In the genomic region with DNA sequence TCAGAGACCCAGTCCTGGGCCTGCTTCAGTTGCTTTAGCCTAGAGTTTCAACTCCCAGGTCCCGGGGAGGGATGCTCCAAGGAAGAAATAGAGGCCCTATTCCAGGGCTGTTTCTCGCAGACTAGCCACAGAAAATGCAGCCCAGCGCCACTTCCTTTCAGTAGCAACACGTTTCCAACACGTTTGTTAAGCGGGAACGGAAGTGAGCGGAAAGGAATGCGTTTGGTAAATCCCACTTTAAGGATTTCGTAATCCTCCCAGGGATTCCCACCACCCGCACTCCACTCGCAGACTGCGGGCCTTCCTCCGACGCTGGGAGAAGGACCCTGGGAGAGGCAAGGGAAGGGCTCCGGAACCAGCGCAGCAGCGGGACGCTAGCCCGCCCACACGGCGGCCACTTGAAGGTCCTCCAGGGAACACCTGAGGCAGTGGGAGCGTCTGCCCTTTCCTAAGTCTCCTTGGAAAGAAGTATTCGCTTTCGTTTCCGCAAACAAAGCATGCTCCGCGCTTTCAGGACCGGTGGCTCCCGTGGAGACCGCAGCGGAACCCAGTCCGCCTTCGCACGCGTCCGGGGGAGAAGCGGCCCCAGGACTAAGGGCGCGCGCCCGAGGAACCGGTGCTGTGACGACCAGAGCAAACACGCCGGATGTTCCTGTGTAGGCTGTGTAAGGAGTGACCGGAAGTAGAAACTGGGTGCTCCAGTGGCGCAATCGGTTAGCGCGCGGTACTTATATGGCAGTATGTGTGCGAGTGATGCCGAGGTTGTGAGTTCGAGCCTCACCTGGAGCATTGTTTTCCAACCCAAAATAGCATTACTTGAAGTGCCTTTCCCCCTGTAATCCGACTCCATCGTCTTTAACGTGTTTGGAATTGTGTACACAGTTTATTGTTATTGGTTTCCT, we compare ENCODE assay signal across 8 cellular contexts.
DNase-seq lines count a peak whose midpoint lies in the region; ATAC-seq and TF ChIP-seq lines count a peak whose summit lies in the region.

No MANE protein-coding gene starts in this region.

- H3K27me3 Mint-ChIP-seq in HFFc6 (ENCODE audit: insufficient read depth) = peaks cover 5% of the 10 kb centered on the region

- TF ChIP-seq CTCF in HFFc6 (IDR thresholded peaks at IDR 0.05) = no peak

- H3K27me3 ChIP-seq in endocrine pancreas (ENCODE audit: control insufficient read depth, insufficient read depth, low read length) = no peaks in the 10 kb centered on the region

- H3K36me3 ChIP-seq in endocrine pancreas (ENCODE audit: control insufficient read depth, insufficient read depth, low read length) = no peaks in the 10 kb centered on the region

- H3K4me1 Mint-ChIP-seq in HFFc6 (ENCODE audit: low read depth) = peaks cover 16% of the 10 kb centered on the region

- H3K4me3 Mint-ChIP-seq in HFFc6 = peak overlapping the region; percentile 89

- peak overlapping the region; percentile 93 for H3K9ac ChIP-seq in endocrine pancreas (ENCODE audit: control insufficient read depth, insufficient read depth, low read length)

- peak overlapping the region; percentile 85 for H3K4me3 ChIP-seq in endocrine pancreas (ENCODE audit: control insufficient read depth, insufficient read depth, low read length)

- H3K9me3 Mint-ChIP-seq in HFFc6 = no peaks in the 10 kb centered on the region; the same call in 1 of the 2 replicates

- peak overlapping the region; percentile 94 for H3K27ac Mint-ChIP-seq in HFFc6

- DNase-seq in DMS53 treated with DMSO at 0.1 percent for 48 hours (lab: John Stamatoyannopoulos, UW; ENCODE audit: unreplicated experiment) (peak; percentile 88), HFFc6 (peak; percentile 91), NCI-H2227 treated with DMSO at 0.1 percent for 48 hours (lab: John Stamatoyannopoulos, UW) (peak; percentile 96), lung microvascular endothelial cell (ENCODE audit: low read depth in 2 of 2) (peak; percentile 48 to 85)
- peak; percentile 88 for DNase-seq in activated CD8-positive, alpha-beta memory T cell treated with anti-CD3 and anti-CD28 coated beads for 24 hours
- DNase-seq in stimulated activated CD4-positive, alpha-beta T cell treated with anti-CD3 and anti-CD28 coated beads, TNF-alpha, amount 100 ng/mL, for 1 hour (ENCODE audit: low read depth in 3 of 3, low spot score in 1 of 3) = peak in 2 of 3 donors; percentile 6 to 35

- no peaks in the 10 kb centered on the region for H3K9me3 ChIP-seq in endocrine pancreas (ENCODE audit: control insufficient read depth, low read length)

- ATAC-seq in GM21576 (IDR thresholded peaks at IDR 0.05; ENCODE audit: unreplicated experiment) = no peak

- peaks cover 3% of the 10 kb centered on the region; the same call in 1 of the 2 replicates for H3K36me3 Mint-ChIP-seq in HFFc6 (ENCODE audit: low read depth)

- no peaks in the 10 kb centered on the region for H3K4me1 ChIP-seq in endocrine pancreas (ENCODE audit: control insufficient read depth, insufficient read depth, low read length)

Comparison
In these comparisons a context has a peak if more than half of its experiments do, and no peak if none do; other contexts are left out.
1. DNase-seq: peak in every context shown above with its lines; median percentile 96 in NCI-H2227 treated with DMSO at 0.1 percent for 48 hours; 91 in HFFc6; 88 in DMS53 treated with DMSO at 0.1 percent for 48 hours; 88 in activated CD8-positive, alpha-beta memory T cell treated with anti-CD3 and anti-CD28 coated beads for 24 hours; 66 in lung microvascular endothelial cell; 20 in stimulated activated CD4-positive, alpha-beta T cell treated with anti-CD3 and anti-CD28 coated beads, TNF-alpha, amount 100 ng/mL, for 1 hour.